28 cellular contexts compared by ENCODE assay signal in the genomic region with DNA sequence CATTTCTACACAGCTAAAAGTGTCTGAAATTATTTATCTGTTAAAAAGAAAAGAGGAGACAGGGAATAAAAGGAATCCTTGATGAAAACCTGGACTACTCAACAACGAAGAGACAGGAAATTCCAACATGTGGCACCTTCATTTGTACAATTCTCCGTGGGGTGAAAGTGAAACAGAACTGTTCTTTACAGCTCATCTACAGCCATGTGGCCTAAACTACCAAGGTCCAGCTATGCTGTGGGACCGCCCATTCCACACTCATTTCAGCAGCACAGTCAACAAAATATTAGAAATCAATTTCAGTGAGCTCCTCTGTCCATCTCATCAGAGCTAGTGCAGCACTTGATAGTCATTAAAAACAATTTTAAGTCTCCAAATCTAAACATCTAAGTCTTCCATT. TPM values are rescaled to one million over a fixed set of nuclear protein-coding genes. Genes with fewer than 3 reads are reported as not detected.
DNase-seq lines count a peak whose midpoint lies in the region; ATAC-seq and TF ChIP-seq lines count a peak whose summit lies in the region.
"Had no signal": no experiment of that assay in that cellular context is flagged by ENCODE, and none has a peak within 500 bp of the region (broad histone marks: within the 10 kb centered on the region; RNA-seq: fewer than 3 reads in every experiment).

No MANE protein-coding gene starts in this region.

- H3K4me1 ChIP-seq in OCI-LY3 (ENCODE audit: low read length) (peaks cover 60% of the 10 kb centered on the region), endodermal cell (ENCODE audit: control insufficient read depth, insufficient read depth, low read length) (no peaks in the 10 kb centered on the region)
- H3K4me1 ChIP-seq: gastrocnemius medialis, pancreas, right atrium auricular region had no signal

- H3K27me3 Mint-ChIP-seq in endodermal cell (ENCODE audit: insufficient read depth) (no peaks in the 10 kb centered on the region), mesothelial cell of epicardium (ENCODE audit: low read depth) (no peaks in the 10 kb centered on the region)

- H3K27ac ChIP-seq in OCI-LY3 (ENCODE audit: low read length) (peak overlapping the region; percentile 35), endodermal cell (ENCODE audit: low read depth, low read length) (no peak overlapping the region)
- H3K27ac ChIP-seq: gastrocnemius medialis, hepatocyte, pancreas, right atrium auricular region had no signal

- H3K9me3 ChIP-seq in OCI-LY3 (ENCODE audit: insufficient read depth, low read length) (no peaks in the 10 kb centered on the region), endodermal cell (ENCODE audit: control insufficient read depth, low read length) (no peaks in the 10 kb centered on the region)
- H3K9me3 ChIP-seq: gastrocnemius medialis, pancreas, right atrium auricular region had no signal

- peak overlapping the region; percentile 30; the same call in 1 of the 2 replicates for H3K4me2 ChIP-seq in OCI-LY3 (ENCODE audit: low read length)
- H3K4me2 ChIP-seq: hepatocyte had no signal

- H3K9ac ChIP-seq in OCI-LY3 (ENCODE audit: low read length) (peak overlapping the region; percentile 10; the same call in 1 of the 2 replicates), endodermal cell (ENCODE audit: extremely low read depth, low read length, poor library complexity, severe bottlenecking) (no peak overlapping the region)

- H3K79me2 ChIP-seq in OCI-LY3 (ENCODE audit: low read length) = peaks cover 34% of the 10 kb centered on the region

- H3K36me3 Mint-ChIP-seq in endodermal cell (ENCODE audit: low read depth) = peaks cover 94% of the 10 kb centered on the region
- H3K36me3 Mint-ChIP-seq in mesothelial cell of epicardium = peaks cover 62% of the 10 kb centered on the region

- H3K27ac Mint-ChIP-seq in endodermal cell = peak overlapping the region; percentile 20
- peak overlapping the region; percentile 78 for H3K27ac Mint-ChIP-seq in mesothelial cell of epicardium
- H3K27ac Mint-ChIP-seq: activated T-helper 1 cell treated with anti-CD3 and anti-CD28 coated beads, Interleukin-12 subunit alpha, Interleukin-12 subunit beta, Interleukin-2, Interleukin-4 antibody, amounts not matched to agents 30 ng/mL and 10 ng/mL and 1 ng/mL, durations not matched to agents 14 hours and 24 hours and 36 hours; brain had no signal

- H3K9me3 Mint-ChIP-seq in endodermal cell (no peaks in the 10 kb centered on the region), mesothelial cell of epicardium (no peaks in the 10 kb centered on the region)
- H3K9me3 Mint-ChIP-seq: activated T-helper 1 cell treated with anti-CD3 and anti-CD28 coated beads, Interleukin-12 subunit alpha, Interleukin-12 subunit beta, Interleukin-2, Interleukin-4 antibody, amounts not matched to agents 30 ng/mL and 10 ng/mL and 1 ng/mL, durations not matched to agents 14 hours and 24 hours and 36 hours; brain; nephron progenitor cell had no signal

- H3K36me3 ChIP-seq in OCI-LY3 (replicated peaks; ENCODE audit: low read depth, low read length) (peaks cover 87% of the 10 kb centered on the region), endodermal cell (ENCODE audit: control insufficient read depth, insufficient read depth, low read length) (peaks cover 100% of the 10 kb centered on the region)

- no peak for ATAC-seq in HG03378 (IDR thresholded peaks at IDR 0.05; ENCODE audit: unreplicated experiment)
- ATAC-seq: gastrocnemius medialis, K562, left ventricle myocardium superior, pancreas had no signal

- TF ChIP-seq CTCF in OCI-LY3 (IDR thresholded peaks at IDR 0.05; ENCODE audit: low read depth, low read length) (no peak), endodermal cell (conservative IDR thresholded peaks at IDR 0.05) (no peak), mesothelial cell of epicardium (IDR thresholded peaks at IDR 0.05; ENCODE audit: unreplicated experiment) (no peak), GM20000 (IDR thresholded peaks at IDR 0.05; ENCODE audit: extremely low read depth, missing control alignments) (no peak)

- WGBS in endodermal cell (ENCODE audit: insufficient coverage in 1 of 2, insufficient read length in 1 of 2), 2 experiments = 96 to 97% methylated on average over 3 of the region's 3 CpGs

- H2AFZ ChIP-seq in OCI-LY3 (ENCODE audit: low read depth, low read length) = no peak overlapping the region
- H2AFZ ChIP-seq: hepatocyte had no signal

- H3K4me3 ChIP-seq in OCI-LY3 (ENCODE audit: low read length) (no peak overlapping the region), endodermal cell (ENCODE audit: low read length) (no peak overlapping the region)
- H3K4me3 ChIP-seq: gastrocnemius medialis, hepatocyte, K562, pancreas, right atrium auricular region had no signal

- H3K4me1 Mint-ChIP-seq in endodermal cell = no peaks in the 10 kb centered on the region
- H3K4me1 Mint-ChIP-seq in mesothelial cell of epicardium = peaks cover 26% of the 10 kb centered on the region
- H3K4me1 Mint-ChIP-seq: brain, nephron progenitor cell had no signal

- peaks cover 13% of the 10 kb centered on the region for H4K20me1 ChIP-seq in OCI-LY3 (ENCODE audit: insufficient read depth, low read length)

- peak; percentile 16 for DNase-seq in ELR (ENCODE audit: low read depth)
- DNase-seq in endodermal cell = no peak
- no peak for DNase-seq in mesothelial cell of epicardium (ENCODE audit: low spot score in 2 of 2, unreplicated experiment in 2 of 2)
- DNase-seq in T1000 (lab: John Stamatoyannopoulos, UW) = no peak
- no peak for DNase-seq in GM20000 (ENCODE audit: low spot score)
- DNase-seq: activated CD4-positive, alpha-beta T cell treated with anti-CD3 and anti-CD28 coated beads for 1 hour; effector CD8-positive, alpha-beta T cell; gastrocnemius medialis; left ventricle myocardium superior; MM.1S; NCI-H1417 treated with DMSO at 0.1 percent for 48 hours; NCI-H510A treated with DMSO at 0.1 percent for 48 hours; nephron progenitor cell; NK-92 treated with Interleukin-12 subunit alpha and Interleukin-12 subunit beta, amount 100 ng/mL, for 24 hours; pancreas; SHP77; stimulated activated CD4-positive, alpha-beta T cell treated with anti-CD3 and anti-CD28 coated beads, Interleukin-12 subunit alpha, Interleukin-12 subunit beta, amount 100 ng/mL, for 4 hours; stimulated activated CD4-positive, alpha-beta T cell treated with anti-CD3 and anti-CD28 coated beads, Interleukin-4, amount 100 ng/mL, for 24 hours; stimulated activated naive CD4-positive, alpha-beta T cell; SW 1271 had no signal

- H3K27me3 ChIP-seq in OCI-LY3 (ENCODE audit: low read depth, low read length) = no peaks in the 10 kb centered on the region
- H3K27me3 ChIP-seq in endodermal cell (ENCODE audit: control insufficient read depth, insufficient read depth, low read length, poor library complexity, severe bottlenecking) = no peaks in the 10 kb centered on the region
- H3K27me3 ChIP-seq: gastrocnemius medialis, hepatocyte, pancreas, right atrium auricular region had no signal

- H3K4me3 Mint-ChIP-seq in endodermal cell (no peak overlapping the region), mesothelial cell of epicardium (no peak overlapping the region)
- H3K4me3 Mint-ChIP-seq: activated T-helper 1 cell treated with anti-CD3 and anti-CD28 coated beads, Interleukin-12 subunit alpha, Interleukin-12 subunit beta, Interleukin-2, Interleukin-4 antibody, amounts not matched to agents 30 ng/mL and 10 ng/mL and 1 ng/mL, durations not matched to agents 14 hours and 24 hours and 36 hours; brain; CD14-positive monocyte; nephron progenitor cell had no signal

RNA-seq across cellular contexts. Expression of a gene that starts 44.0 kb away (rescaled TPM):
- total RNA-seq in endodermal cell (100 to 1,000 TPM; 148 to 151 TPM), mesothelial cell of epicardium (206 to 222 TPM (median 215 TPM) in 3 replicates)
- polyA plus RNA-seq in endodermal cell (2013, experiment 1 of 2) = 97.7 TPM
- 88.6 TPM for polyA plus RNA-seq in endodermal cell (2013, experiment 2 of 2)
